In genomic region chr6:51928320-51928719, GRCh38 we compare ENCODE assay signal across 15 cellular contexts.
DNase-seq lines count a peak whose midpoint lies in the region; ATAC-seq and TF ChIP-seq lines count a peak whose summit lies in the region.
"Had no signal": no experiment of that assay in that cellular context is flagged by ENCODE, and none has a peak within 500 bp of the region (broad histone marks: within the 10 kb centered on the region; RNA-seq: fewer than 3 reads in every experiment).

No MANE protein-coding gene starts in this region.

- no peak overlapping the region for H3K9ac ChIP-seq in endodermal cell (ENCODE audit: extremely low read depth, low read length, poor library complexity, severe bottlenecking)

- H3K9me3 ChIP-seq in endodermal cell (ENCODE audit: control insufficient read depth, low read length) (peaks cover 30% of the 10 kb centered on the region), prostate gland (no peaks in the 10 kb centered on the region), heart left ventricle (peaks cover 0 to under 1% (median 0%) of the 10 kb centered on the region in 12 donors)
- H3K9me3 ChIP-seq: right atrium auricular region had no signal

- TF ChIP-seq POLR2A in prostate gland (IDR thresholded peaks at IDR 0.05) (no peak), heart left ventricle (IDR thresholded peaks at IDR 0.05) (no peak)

- ATAC-seq in GM18870 (IDR thresholded peaks at IDR 0.05; ENCODE audit: unreplicated experiment): peak; percentile 87
- ATAC-seq in GM21529 (IDR thresholded peaks at IDR 0.05; ENCODE audit: unreplicated experiment): peak; percentile 84
- ATAC-seq in HG03135 (IDR thresholded peaks at IDR 0.05; ENCODE audit: unreplicated experiment): peak; percentile 57
- ATAC-seq in heart left ventricle: no peak
- ATAC-seq: activated T-cell treated with anti-CD3 and anti-CD28 coated beads, Interleukin-2, amount 50 U/mL, for 4 hours had no signal

- H3K27ac Mint-ChIP-seq in endodermal cell: no peak overlapping the region
- H3K27ac Mint-ChIP-seq: CD4-positive, CD25-positive, alpha-beta regulatory T cell; WTC11 had no signal

- no peaks in the 10 kb centered on the region for H3K36me3 Mint-ChIP-seq in endodermal cell (ENCODE audit: low read depth)
- H3K36me3 Mint-ChIP-seq: CD4-positive, CD25-positive, alpha-beta regulatory T cell had no signal

- intact Hi-C loops in prostate gland (cut with DNase I) (no loop called here), heart left ventricle (cut with DNase I) (no loop called here)

- 94 to 100% methylated on average over 1 to 3 of the region's 3 CpGs for WGBS in endodermal cell (ENCODE audit: insufficient coverage in 1 of 2, insufficient read length in 1 of 2), 2 experiments
- WGBS in prostate gland: 54% methylated on average over 3 of the region's 3 CpGs
- WGBS in heart left ventricle, 4 donors: 56 to 80% (median 65%) methylated on average over 3 of the region's 3 CpGs

- H3K4me1 Mint-ChIP-seq in endodermal cell: peaks cover 30% of the 10 kb centered on the region
- H3K4me1 Mint-ChIP-seq: CD4-positive, CD25-positive, alpha-beta regulatory T cell had no signal

- H3K27me3 Mint-ChIP-seq in endodermal cell (ENCODE audit: insufficient read depth): peaks cover 31% of the 10 kb centered on the region
- H3K27me3 Mint-ChIP-seq: CD4-positive, CD25-positive, alpha-beta regulatory T cell had no signal

- no peaks in the 10 kb centered on the region for H3K36me3 ChIP-seq in endodermal cell (ENCODE audit: control insufficient read depth, insufficient read depth, low read length)
- H3K36me3 ChIP-seq in prostate gland: no peaks in the 10 kb centered on the region
- H3K36me3 ChIP-seq in heart left ventricle: no peaks in the 10 kb centered on the region
- H3K36me3 ChIP-seq: right atrium auricular region had no signal

- H3K9me3 Mint-ChIP-seq in endodermal cell: peaks cover 22% of the 10 kb centered on the region
- H3K9me3 Mint-ChIP-seq: activated T-cell treated with anti-CD3 and anti-CD28 coated beads, Interleukin-2, amount 50 U/mL, for 4 hours had no signal

- no peak for DNase-seq in endodermal cell
- DNase-seq in 8988T: no peak
- no peak for DNase-seq in prostate gland (ENCODE audit: low spot score)
- DNase-seq in pons (ENCODE audit: low spot score): no peak
- no peak for DNase-seq in heart left ventricle
- DNase-seq: activated T-cell treated with anti-CD3 and anti-CD28 coated beads, Interleukin-2, amount 50 U/mL, for 4 hours; aorta; CD4-positive, CD25-positive, alpha-beta regulatory T cell; HCEC 1CT; IMR-90 had no signal

- H3K27me3 ChIP-seq in endodermal cell (ENCODE audit: control insufficient read depth, insufficient read depth, low read length, poor library complexity, severe bottlenecking): no peaks in the 10 kb centered on the region
- no peaks in the 10 kb centered on the region for H3K27me3 ChIP-seq in prostate gland (replicated peaks; ENCODE audit: insufficient read depth)
- peaks cover 0 to 4% (median 0%) of the 10 kb centered on the region in 9 donors for H3K27me3 ChIP-seq in heart left ventricle
- H3K27me3 ChIP-seq: right atrium auricular region had no signal

- no peak overlapping the region for H3K27ac ChIP-seq in endodermal cell (ENCODE audit: low read depth, low read length)
- H3K27ac ChIP-seq in prostate gland: no peak overlapping the region
- no peak overlapping the region for H3K27ac ChIP-seq in heart left ventricle
- H3K27ac ChIP-seq: right atrium auricular region had no signal

- H3K4me3 ChIP-seq in endodermal cell (ENCODE audit: low read length) (peak overlapping the region; percentile 5), prostate gland (no peak overlapping the region), heart left ventricle (no peak overlapping the region)
- H3K4me3 ChIP-seq: right atrium auricular region had no signal

- TF ChIP-seq CTCF in endodermal cell (conservative IDR thresholded peaks at IDR 0.05): no peak
- TF ChIP-seq CTCF in prostate gland (IDR thresholded peaks at IDR 0.05): no peak
- TF ChIP-seq CTCF in heart left ventricle (IDR thresholded peaks at IDR 0.05): no peak

- no peak overlapping the region for H3K4me3 Mint-ChIP-seq in endodermal cell
- H3K4me3 Mint-ChIP-seq: activated T-cell treated with anti-CD3 and anti-CD28 coated beads, Interleukin-2, amount 50 U/mL, for 4 hours; CD4-positive, CD25-positive, alpha-beta regulatory T cell; WTC11 had no signal

- H3K4me1 ChIP-seq in endodermal cell (ENCODE audit: control insufficient read depth, insufficient read depth, low read length): peaks cover under 1% of the 10 kb centered on the region
- no peaks in the 10 kb centered on the region for H3K4me1 ChIP-seq in prostate gland (replicated peaks)
- no peaks in the 10 kb centered on the region for H3K4me1 ChIP-seq in heart left ventricle
- H3K4me1 ChIP-seq: right atrium auricular region had no signal

Comparison
In these comparisons a context has a peak if more than half of its experiments do, and no peak if none do; other contexts are left out.
1. ATAC-seq: peak in GM18870 (single experiment), GM21529 (single experiment) and HG03135 (single experiment); none in heart left ventricle (0 of 4).